8 cellular contexts compared by ENCODE assay signal in genomic region chr16:31507617-31507928, GRCh38. TPM values are rescaled to one million over a fixed set of nuclear protein-coding genes. Genes with fewer than 3 reads are reported as not detected.
A peak's percentile ranks its signal among the peaks of the same experiment; 100 is the strongest.
DNase-seq lines count a peak whose midpoint lies in the region; ATAC-seq and TF ChIP-seq lines count a peak whose summit lies in the region.

No MANE protein-coding gene starts in this region.

- no peak for TF ChIP-seq CTCF in MCF 10A (IDR thresholded peaks at IDR 0.05; ENCODE audit: unreplicated experiment)

- POLR2A ChIA-PET in MCF 10A (lab: Yijun Ruan, JAX): interaction anchor here (0.6 to 3.8 kb wide), 23 partner anchors 8 to 370 kb away, joined by 3 to 40 read pairs (median 4); partner anchors contain the start of genes ARMC5, FUS and ZNF267

- CTCF ChIA-PET in MCF 10A (lab: Yijun Ruan, JAX): interaction anchor here (0.6 to 2.3 kb wide), 6 partner anchors 21 to 411 kb away, joined by 3 to 12 read pairs (median 4); partner anchors contain the start of gene TGFB1I1

- H3K9me3 ChIP-seq in ES-I3 (ENCODE audit: control insufficient read depth, insufficient read depth, low read length) (no peaks in the 10 kb centered on the region), mucosa of stomach (ENCODE audit: control insufficient read depth, low read length) (no peaks in the 10 kb centered on the region)

- peak overlapping the region; percentile 97 for H3K9ac ChIP-seq in ES-I3 (ENCODE audit: low read depth, low read length)
- H3K9ac ChIP-seq in mucosa of stomach (ENCODE audit: low read length): peak overlapping the region; percentile 99

- no peaks in the 10 kb centered on the region for H3K27me3 ChIP-seq in mucosa of stomach (ENCODE audit: control insufficient read depth, insufficient read depth, low read length)

- H3K4me3 ChIP-seq in mucosa of stomach (ENCODE audit: low read length): peak overlapping the region; percentile 85

- DNase-seq in MCF 10A (ENCODE audit: unreplicated experiment) (no peak), NCI-H1092 treated with DMSO at 0.1 percent for 48 hours (lab: John Stamatoyannopoulos, UW) (no peak), mucosa of gallbladder (ENCODE audit: low spot score) (no peak)
- no peak for DNase-seq in effector CD4-positive, alpha-beta T cell

- no peaks in the 10 kb centered on the region for H3K9me3 Mint-ChIP-seq in MCF 10A (ENCODE audit: unreplicated experiment)

- H3K36me3 Mint-ChIP-seq in MCF 10A (ENCODE audit: insufficient read depth, unreplicated experiment): peaks cover 7% of the 10 kb centered on the region

- peak; percentile 9 for ATAC-seq in HG03520 (IDR thresholded peaks at IDR 0.05; ENCODE audit: unreplicated experiment)
- no peak for ATAC-seq in GM18520 (IDR thresholded peaks at IDR 0.05; ENCODE audit: unreplicated experiment)

- peak overlapping the region; percentile 88 for H3K4me3 Mint-ChIP-seq in MCF 10A (ENCODE audit: unreplicated experiment)

- H3K27me3 Mint-ChIP-seq in MCF 10A (ENCODE audit: insufficient read depth, unreplicated experiment): no peaks in the 10 kb centered on the region

- peak overlapping the region; percentile 98 for H3K27ac Mint-ChIP-seq in MCF 10A (ENCODE audit: low read depth, unreplicated experiment)

- peaks cover 17% of the 10 kb centered on the region for H3K4me1 Mint-ChIP-seq in MCF 10A (ENCODE audit: insufficient read depth, unreplicated experiment)

- H3K4me1 ChIP-seq in ES-I3 (ENCODE audit: insufficient read depth, low read length) (peaks cover 8% of the 10 kb centered on the region), mucosa of stomach (ENCODE audit: control insufficient read depth, insufficient read depth, low read length) (peaks cover 17% of the 10 kb centered on the region)

- no TSS peak for BruUV-seq in MCF 10A (replicated peaks; lab: Mats Ljungman, UMichigan)

- H3K36me3 ChIP-seq in ES-I3 (ENCODE audit: insufficient read depth, low read length): no peaks in the 10 kb centered on the region
- H3K36me3 ChIP-seq in mucosa of stomach (ENCODE audit: control insufficient read depth, insufficient read depth, low read length): no peaks in the 10 kb centered on the region

- intact Hi-C loops in MCF 10A (cut with micrococcal nuclease): loop anchor here (5.0 kb wide), 1 partner anchor 365 kb away; the partner anchor contains the start of gene ZNF267

RNA-seq across cellular contexts. Expression of gene RUSF1, which starts 0.6 kb away (rescaled TPM):
- 72.0 and 88.8 TPM in 2 replicates for total RNA-seq in MCF 10A (2022)
- total RNA-seq in mucosa of gallbladder: 82.6 TPM

RNA-seq across cellular contexts. Expression of gene AHSP, which starts 20.1 kb away (rescaled TPM):
- not detected in 2 replicates for total RNA-seq in MCF 10A (2022)
- not detected for total RNA-seq in mucosa of gallbladder

RNA-seq across cellular contexts. Expression of gene SLC5A2, which starts 24.6 kb away (rescaled TPM):
- total RNA-seq in MCF 10A (2022) (not detected in 2 replicates), mucosa of gallbladder (3.7 TPM)

RNA-seq across cellular contexts. Expression of gene TGFB1I1, which starts 35.6 kb away (rescaled TPM):
- 14.2 and 14.7 TPM in 2 replicates for total RNA-seq in MCF 10A (2022)
- total RNA-seq in mucosa of gallbladder: 85.5 TPM

RNA-seq across cellular contexts. Expression of gene ARMC5, which starts 48.3 kb away (rescaled TPM):
- total RNA-seq in MCF 10A (2022): 8.1 and 10.1 TPM in 2 replicates
- 14.6 TPM for total RNA-seq in mucosa of gallbladder
